8 cellular contexts compared by ENCODE assay signal in the genomic region with DNA sequence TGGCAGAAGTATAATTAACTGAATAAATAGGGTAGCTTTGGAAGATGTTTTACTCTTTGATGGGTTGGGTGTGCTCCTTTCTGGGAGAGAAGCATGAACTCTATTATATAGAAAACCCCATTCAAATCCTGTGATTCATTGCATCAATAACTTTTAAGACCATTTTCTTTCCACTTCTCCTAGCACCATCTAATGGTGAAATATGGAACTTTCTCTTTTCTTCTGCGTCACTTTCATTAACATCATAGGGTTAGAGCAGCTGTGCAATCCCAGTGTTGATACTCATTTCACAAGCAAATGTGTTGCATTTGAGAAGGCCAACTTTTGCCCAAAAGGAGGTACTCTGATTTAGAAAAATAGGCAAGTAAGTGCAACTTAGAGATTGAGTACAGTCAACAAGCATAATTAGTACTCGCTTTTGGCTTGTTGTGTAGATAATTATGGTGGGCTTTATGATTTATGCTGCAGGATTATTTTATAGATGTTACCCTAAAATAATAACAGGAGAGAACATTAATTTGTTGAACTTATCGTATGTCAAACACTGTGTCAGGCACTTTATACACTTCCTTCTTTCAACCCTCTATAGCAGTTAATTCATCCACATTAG.
A peak's percentile ranks its signal among the peaks of the same experiment; 100 is the strongest.
DNase-seq lines count a peak whose midpoint lies in the region; ATAC-seq and TF ChIP-seq lines count a peak whose summit lies in the region.

No MANE protein-coding gene starts in this region.

- H3K4me3 Mint-ChIP-seq in activated CD4-positive, alpha-beta T cell treated with anti-CD3 and anti-CD28 coated beads for 36 hours, result no peak overlapping the region
- H3K4me3 Mint-ChIP-seq in naive thymus-derived CD8-positive, alpha-beta T cell, result no peak overlapping the region
- no peak overlapping the region for H3K4me3 Mint-ChIP-seq in activated T-helper 1 cell treated with anti-CD3 and anti-CD28 coated beads, Interleukin-12 subunit alpha, Interleukin-12 subunit beta, Interleukin-2, Interleukin-4 antibody, amounts not matched to agents 30 ng/mL and 10 ng/mL and 1 ng/mL, durations not matched to agents 14 hours and 24 hours and 36 hours

- POLR2A ChIA-PET in activated CD4-positive, alpha-beta T cell treated with anti-CD3 and anti-CD28 coated beads for 36 hours (lab: Charles Lee), result no interaction called here
- POLR2A ChIA-PET in naive thymus-derived CD8-positive, alpha-beta T cell (lab: Charles Lee), result no interaction called here

- peaks cover 12% of the 10 kb centered on the region for H3K27me3 Mint-ChIP-seq in activated CD4-positive, alpha-beta T cell treated with anti-CD3 and anti-CD28 coated beads for 36 hours
- peaks cover 5 to 20% (median 7%) of the 10 kb centered on the region in 5 donors for H3K27me3 Mint-ChIP-seq in naive thymus-derived CD8-positive, alpha-beta T cell
- H3K27me3 Mint-ChIP-seq in activated T-helper 1 cell treated with anti-CD3 and anti-CD28 coated beads, Interleukin-12 subunit alpha, Interleukin-12 subunit beta, Interleukin-2, Interleukin-4 antibody, amounts not matched to agents 30 ng/mL and 10 ng/mL and 1 ng/mL, durations not matched to agents 14 hours and 24 hours and 36 hours (ENCODE audit: insufficient read depth), result peaks cover 13% of the 10 kb centered on the region

- H3K4me3 ChIP-seq in epithelial cell of esophagus (ENCODE audit: low read length), result no peak overlapping the region

- intact Hi-C loops in activated CD4-positive, alpha-beta T cell treated with anti-CD3 and anti-CD28 coated beads for 36 hours (cut with DNase I, micrococcal nuclease), result loop anchor here (1.0 to 5.0 kb wide), 4 partner anchors 94 to 289 kb away; no protein-coding TSS in a partner anchor
- intact Hi-C loops in activated T-helper 1 cell treated with anti-CD3 and anti-CD28 coated beads, Interleukin-12 subunit alpha, Interleukin-12 subunit beta, Interleukin-2, Interleukin-4 antibody, amounts not matched to agents 30 ng/mL and 10 ng/mL and 1 ng/mL, durations not matched to agents 14 hours and 24 hours and 36 hours (cut with micrococcal nuclease), result loop anchor here (1.0 to 5.0 kb wide), 5 partner anchors 94 to 1436 kb away; no protein-coding TSS in a partner anchor

- CTCF ChIA-PET in activated CD4-positive, alpha-beta T cell treated with anti-CD3 and anti-CD28 coated beads for 36 hours (lab: Charles Lee), result interaction anchor here (0.9 to 5.7 kb wide), 13 partner anchors 9 to 290 kb away, joined by 3 to 57 read pairs (median 4); a partner anchor contains a TSS

- TF ChIP-seq CTCF in epithelial cell of esophagus (IDR thresholded peaks at IDR 0.05; ENCODE audit: insufficient read depth, low read depth, low read length, missing control alignments), result peak; percentile 66

- DNase-seq in activated CD4-positive, alpha-beta T cell treated with anti-CD3 and anti-CD28 coated beads for 36 hours, result no peak
- DNase-seq in activated CD4-positive, alpha-beta T cell treated with anti-CD3 and anti-CD28 coated beads, Interleukin-2, amount 50 U/mL, for 4 hours, result no peak
- DNase-seq in H4 (ENCODE audit: low spot score), result peak; percentile 63
- peak; percentile 74 for DNase-seq in LoVo (ENCODE audit: low spot score)
- DNase-seq in RKO (ENCODE audit: low spot score), result peak; percentile 81
- peak; percentile 73 for DNase-seq in epithelial cell of esophagus (ENCODE audit: low read depth)
- peak in 4 of 10 donors; percentile 0 to 58 (median 54) for DNase-seq in naive thymus-derived CD8-positive, alpha-beta T cell
- no peak for DNase-seq in activated T-helper 1 cell treated with anti-CD3 and anti-CD28 coated beads, Interleukin-12 subunit alpha, Interleukin-12 subunit beta, Interleukin-2, Interleukin-4 antibody, amounts not matched to agents 30 ng/mL and 10 ng/mL and 1 ng/mL, durations not matched to agents 14 hours and 24 hours and 36 hours (ENCODE audit: low spot score)

- peak; percentile 65 for ATAC-seq in activated CD4-positive, alpha-beta T cell treated with anti-CD3 and anti-CD28 coated beads for 36 hours
- peak; percentile 66 to 73 for ATAC-seq in naive thymus-derived CD8-positive, alpha-beta T cell

- H3K9me3 Mint-ChIP-seq in activated CD4-positive, alpha-beta T cell treated with anti-CD3 and anti-CD28 coated beads for 36 hours (ENCODE audit: low read depth), result no peaks in the 10 kb centered on the region
- no peaks in the 10 kb centered on the region for H3K9me3 Mint-ChIP-seq in naive thymus-derived CD8-positive, alpha-beta T cell
- H3K9me3 Mint-ChIP-seq in activated T-helper 1 cell treated with anti-CD3 and anti-CD28 coated beads, Interleukin-12 subunit alpha, Interleukin-12 subunit beta, Interleukin-2, Interleukin-4 antibody, amounts not matched to agents 30 ng/mL and 10 ng/mL and 1 ng/mL, durations not matched to agents 14 hours and 24 hours and 36 hours, result no peaks in the 10 kb centered on the region

- H3K27ac Mint-ChIP-seq in activated CD4-positive, alpha-beta T cell treated with anti-CD3 and anti-CD28 coated beads for 36 hours, result no peak overlapping the region
- no peak overlapping the region for H3K27ac Mint-ChIP-seq in naive thymus-derived CD8-positive, alpha-beta T cell
- H3K27ac Mint-ChIP-seq in activated T-helper 1 cell treated with anti-CD3 and anti-CD28 coated beads, Interleukin-12 subunit alpha, Interleukin-12 subunit beta, Interleukin-2, Interleukin-4 antibody, amounts not matched to agents 30 ng/mL and 10 ng/mL and 1 ng/mL, durations not matched to agents 14 hours and 24 hours and 36 hours, result no peak overlapping the region

- no peaks in the 10 kb centered on the region for H3K4me1 Mint-ChIP-seq in activated CD4-positive, alpha-beta T cell treated with anti-CD3 and anti-CD28 coated beads for 36 hours
- H3K4me1 Mint-ChIP-seq in naive thymus-derived CD8-positive, alpha-beta T cell, result peaks cover 0 to 11% (median 0%) of the 10 kb centered on the region in 4 donors
- H3K4me1 Mint-ChIP-seq in activated T-helper 1 cell treated with anti-CD3 and anti-CD28 coated beads, Interleukin-12 subunit alpha, Interleukin-12 subunit beta, Interleukin-2, Interleukin-4 antibody, amounts not matched to agents 30 ng/mL and 10 ng/mL and 1 ng/mL, durations not matched to agents 14 hours and 24 hours and 36 hours (ENCODE audit: low read depth), result no peaks in the 10 kb centered on the region

- no peaks in the 10 kb centered on the region for H3K36me3 Mint-ChIP-seq in activated CD4-positive, alpha-beta T cell treated with anti-CD3 and anti-CD28 coated beads for 36 hours (ENCODE audit: low read depth)
- H3K36me3 Mint-ChIP-seq in naive thymus-derived CD8-positive, alpha-beta T cell, result no peaks in the 10 kb centered on the region
- H3K36me3 Mint-ChIP-seq in activated T-helper 1 cell treated with anti-CD3 and anti-CD28 coated beads, Interleukin-12 subunit alpha, Interleukin-12 subunit beta, Interleukin-2, Interleukin-4 antibody, amounts not matched to agents 30 ng/mL and 10 ng/mL and 1 ng/mL, durations not matched to agents 14 hours and 24 hours and 36 hours (ENCODE audit: low read depth), result no peaks in the 10 kb centered on the region

Comparison
In these comparisons a context has a peak if more than half of its experiments do, and no peak if none do; other contexts are left out.
1. DNase-seq: peak in H4 (single experiment), LoVo (single experiment), RKO (single experiment) and epithelial cell of esophagus (single experiment); none in activated CD4-positive, alpha-beta T cell treated with anti-CD3 and anti-CD28 coated beads for 36 hours (single experiment), activated CD4-positive, alpha-beta T cell treated with anti-CD3 and anti-CD28 coated beads, Interleukin-2, amount 50 U/mL, for 4 hours (0 of 2) and activated T-helper 1 cell treated with anti-CD3 and anti-CD28 coated beads, Interleukin-12 subunit alpha, Interleukin-12 subunit beta, Interleukin-2, Interleukin-4 antibody, amounts not matched to agents 30 ng/mL and 10 ng/mL and 1 ng/mL, durations not matched to agents 14 hours and 24 hours and 36 hours (single experiment).